ENCODE assay signal across 30 cellular contexts in the genomic region with DNA sequence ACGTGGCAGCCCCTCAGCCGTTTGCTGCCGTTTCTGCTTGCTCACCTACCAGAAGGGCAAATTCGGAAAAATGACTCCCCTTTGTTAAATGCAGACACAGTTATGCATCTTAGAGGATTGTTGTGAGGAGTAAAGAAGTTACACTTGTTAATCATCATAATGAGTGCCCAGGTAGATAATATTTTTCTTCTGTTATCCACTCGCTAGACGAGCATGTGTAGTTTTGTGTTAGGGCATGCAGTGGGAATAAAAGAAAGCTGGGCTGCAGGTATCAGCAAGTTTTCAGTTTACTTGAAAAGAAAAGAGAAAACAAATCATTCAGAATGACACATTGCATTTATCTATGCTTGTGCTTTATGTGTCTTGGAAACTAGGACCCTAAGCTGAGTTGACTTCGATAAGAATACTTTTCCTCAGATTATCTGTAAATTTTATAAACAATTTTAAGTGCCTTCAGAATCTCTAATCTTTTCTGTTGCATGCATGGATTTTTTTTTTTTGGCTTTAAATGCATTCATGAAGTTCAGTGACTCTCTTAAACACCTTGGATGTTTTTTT.
"Had no signal": no experiment of that assay in that cellular context is flagged by ENCODE, and none has a peak within 500 bp of the region (broad histone marks: within the 10 kb centered on the region; RNA-seq: fewer than 3 reads in every experiment).

No MANE protein-coding gene starts in this region.

- H3K27ac ChIP-seq: brain microvascular endothelial cell, colonic mucosa, esophagus squamous epithelium, WERI-Rb-1 had no signal

- H3K4me1 ChIP-seq: colonic mucosa had no signal

- H3K36me3 ChIP-seq: brain microvascular endothelial cell, colonic mucosa, esophagus squamous epithelium, WERI-Rb-1 had no signal

- H3K27me3 ChIP-seq: brain microvascular endothelial cell, colonic mucosa, esophagus squamous epithelium had no signal

- FAIRE-seq: astrocyte, frontal cortex had no signal

- DNase-seq: activated B cell treated with CpG ODN at 0.5 μM for 24 hours; activated CD4-positive, alpha-beta T cell treated with anti-CD3 and anti-CD28 coated beads for 48 hours; activated CD4-positive, alpha-beta T cell treated with anti-CD3 and anti-CD28 coated beads, Interleukin-2, amount 50 U/mL, for 1 hour; activated CD4-positive, alpha-beta T cell treated with anti-CD3 and anti-CD28 coated beads, Interleukin-2, amount 50 U/mL, for 48 hours; activated CD8-positive, alpha-beta memory T cell treated with anti-CD3 and anti-CD28 coated beads for 24 hours; activated CD8-positive, alpha-beta T cell treated with anti-CD3 and anti-CD28 coated beads for 36 hours; activated effector memory CD4-positive, alpha-beta T cell treated with Interleukin-2 at 50 U/mL for 16 hours; activated gamma-delta T cell treated with Interleukin-2 at 50 U/mL for 16 hours; activated naive CD4-positive, alpha-beta T cell treated with anti-CD3 and anti-CD28 coated beads, Interleukin-2, amount 50 U/mL, for 16 hours; activated naive CD4-positive, alpha-beta T cell treated with Interleukin-2 at 50 U/mL for 16 hours; activated T-cell treated with anti-CD3 and anti-CD28 coated beads, Interleukin-2, amount 50 U/mL, for 4 hours; amniotic stem cell; anterior cingulate cortex; brain microvascular endothelial cell; central memory CD4-positive, alpha-beta T cell; cerebellar nuclear complex; colonic mucosa; effector memory CD4-positive, alpha-beta T cell; endodermal cell; erythroblast; esophagus squamous epithelium; head of caudate nucleus; T-helper 1 cell; T-helper 17 cell; T1000; WERI-Rb-1 had no signal

- H3K9me3 ChIP-seq: colonic mucosa, esophagus squamous epithelium had no signal

- H3K4me3 ChIP-seq: colonic mucosa, esophagus squamous epithelium had no signal

- ATAC-seq: activated CD4-positive, CD25-positive, alpha-beta regulatory T cell treated with anti-CD3 and anti-CD28 coated beads, Interleukin-2, amount 50 U/mL, for 24 hours; activated CD8-positive, alpha-beta T cell treated with anti-CD3 and anti-CD28 coated beads for 36 hours; activated T-cell treated with anti-CD3 and anti-CD28 coated beads, Interleukin-2, amount 50 U/mL, for 4 hours; activated T-helper 17 cell treated with anti-CD3 and anti-CD28 coated beads, Interleukin-2, amount 50 U/mL, for 72 hours; T-helper 17 cell had no signal
